8 cellular contexts compared by ENCODE assay signal in the genomic region with DNA sequence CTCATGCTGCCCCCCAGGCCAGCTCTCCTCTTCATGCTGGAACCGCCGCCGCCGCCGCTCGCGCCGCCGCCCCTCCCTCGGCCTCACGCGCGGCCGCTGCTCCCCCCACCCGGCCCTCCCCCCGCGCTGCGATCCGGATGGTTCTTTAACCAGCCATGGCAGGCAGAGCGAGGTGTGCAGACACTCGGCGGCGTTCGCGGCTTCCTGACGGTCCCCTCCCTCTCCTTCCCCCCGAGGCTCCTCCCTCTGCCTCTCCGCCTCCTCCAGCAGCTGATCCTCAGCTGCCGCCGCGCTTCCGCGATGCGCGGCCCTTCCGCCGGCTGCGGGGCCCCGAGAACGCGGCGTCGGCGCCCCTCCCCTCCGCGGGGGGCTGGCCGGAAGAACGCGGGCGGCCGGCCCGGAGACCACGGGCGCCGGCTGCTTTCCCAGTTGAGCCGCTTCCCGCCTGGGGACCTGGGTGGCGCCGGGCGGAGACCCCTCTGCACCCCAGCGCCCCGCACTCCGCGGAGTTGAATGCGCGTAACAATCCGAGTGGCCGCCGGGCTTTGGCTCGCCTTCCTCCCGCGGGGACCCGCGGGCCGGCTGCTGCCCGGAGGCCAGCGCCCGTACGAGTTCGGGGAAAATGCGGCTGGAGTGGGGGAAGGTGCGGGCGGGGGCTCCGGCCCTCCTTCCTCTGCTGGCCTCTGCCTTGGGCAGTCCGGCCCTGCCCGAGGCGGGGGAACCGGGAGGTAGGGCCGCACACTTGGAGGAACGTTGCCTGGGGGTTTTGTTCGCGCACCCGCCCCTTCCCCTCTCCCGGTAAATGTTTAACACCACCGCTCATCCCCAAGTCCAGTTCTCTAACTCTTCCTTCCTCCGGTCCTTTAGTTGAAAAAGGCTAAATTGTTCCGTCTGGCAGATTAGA. TPM values are rescaled to one million over a fixed set of nuclear protein-coding genes. Genes with fewer than 3 reads are reported as not detected.
A peak's percentile ranks its signal among the peaks of the same experiment; 100 is the strongest.
DNase-seq lines count a peak whose midpoint lies in the region; ATAC-seq and TF ChIP-seq lines count a peak whose summit lies in the region.

A gene with protein sequence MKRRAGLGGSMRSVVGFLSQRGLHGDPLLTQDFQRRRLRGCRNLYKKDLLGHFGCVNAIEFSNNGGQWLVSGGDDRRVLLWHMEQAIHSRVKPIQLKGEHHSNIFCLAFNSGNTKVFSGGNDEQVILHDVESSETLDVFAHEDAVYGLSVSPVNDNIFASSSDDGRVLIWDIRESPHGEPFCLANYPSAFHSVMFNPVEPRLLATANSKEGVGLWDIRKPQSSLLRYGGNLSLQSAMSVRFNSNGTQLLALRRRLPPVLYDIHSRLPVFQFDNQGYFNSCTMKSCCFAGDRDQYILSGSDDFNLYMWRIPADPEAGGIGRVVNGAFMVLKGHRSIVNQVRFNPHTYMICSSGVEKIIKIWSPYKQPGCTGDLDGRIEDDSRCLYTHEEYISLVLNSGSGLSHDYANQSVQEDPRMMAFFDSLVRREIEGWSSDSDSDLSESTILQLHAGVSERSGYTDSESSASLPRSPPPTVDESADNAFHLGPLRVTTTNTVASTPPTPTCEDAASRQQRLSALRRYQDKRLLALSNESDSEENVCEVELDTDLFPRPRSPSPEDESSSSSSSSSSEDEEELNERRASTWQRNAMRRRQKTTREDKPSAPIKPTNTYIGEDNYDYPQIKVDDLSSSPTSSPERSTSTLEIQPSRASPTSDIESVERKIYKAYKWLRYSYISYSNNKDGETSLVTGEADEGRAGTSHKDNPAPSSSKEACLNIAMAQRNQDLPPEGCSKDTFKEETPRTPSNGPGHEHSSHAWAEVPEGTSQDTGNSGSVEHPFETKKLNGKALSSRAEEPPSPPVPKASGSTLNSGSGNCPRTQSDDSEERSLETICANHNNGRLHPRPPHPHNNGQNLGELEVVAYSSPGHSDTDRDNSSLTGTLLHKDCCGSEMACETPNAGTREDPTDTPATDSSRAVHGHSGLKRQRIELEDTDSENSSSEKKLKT (minus strand): TSS at position 176 of the 904 bp plus-strand sequence. CDS start 141 bp downstream, at position 35.

- peaks cover 33% of the 10 kb centered on the region for H3K4me1 Mint-ChIP-seq in activated CD4-positive, alpha-beta T cell treated with anti-CD3 and anti-CD28 coated beads, Interleukin-2, amount 10 ng/mL, durations not matched to agents 7 days and 5 days

- H3K4me3 Mint-ChIP-seq in activated CD4-positive, alpha-beta T cell treated with anti-CD3 and anti-CD28 coated beads, Interleukin-2, amount 10 ng/mL, durations not matched to agents 7 days and 5 days, result peak within 1 kb of the TSS; percentile 83

- peak; percentile 89 for ATAC-seq in GM19324 (IDR thresholded peaks at IDR 0.05; ENCODE audit: low FRiP score, unreplicated experiment)
- peak; percentile 53 for ATAC-seq in HG03469 (IDR thresholded peaks at IDR 0.05; ENCODE audit: unreplicated experiment)

- TF ChIP-seq CTCF in BJ (IDR thresholded peaks at IDR 0.05; ENCODE audit: insufficient read depth, low read depth, low read length) (no peak), coronary artery (IDR thresholded peaks at IDR 0.05) (no peak)

- H3K36me3 ChIP-seq in BJ (ENCODE audit: control insufficient read depth, insufficient read depth, low read length), result no peaks in the 10 kb centered on the region

- H3K9me3 Mint-ChIP-seq in activated CD4-positive, alpha-beta T cell treated with anti-CD3 and anti-CD28 coated beads, Interleukin-2, amount 10 ng/mL, durations not matched to agents 7 days and 5 days, result no peaks in the 10 kb centered on the region

- CTCF ChIA-PET in BJ (lab: Yijun Ruan, JAX), result interaction anchor here (1.0 to 3.8 kb wide), 4 partner anchors 16 to 24 kb away, joined by 3 to 19 read pairs (median 6); no protein-coding TSS in a partner anchor
- CTCF ChIA-PET in activated CD4-positive, alpha-beta T cell treated with anti-CD3 and anti-CD28 coated beads, Interleukin-2, amount 10 ng/mL, durations not matched to agents 7 days and 5 days (lab: Charles Lee), result interaction anchor here (0.6 to 3.3 kb wide), 8 partner anchors 10 to 244 kb away, joined by 3 to 16 read pairs (median 5); a partner anchor contains a TSS

- POLR2A ChIA-PET in BJ (lab: Charles Lee), result no interaction called here
- POLR2A ChIA-PET in activated CD4-positive, alpha-beta T cell treated with anti-CD3 and anti-CD28 coated beads, Interleukin-2, amount 10 ng/mL, durations not matched to agents 7 days and 5 days (lab: Charles Lee), result interaction anchor here (0.9 kb wide), 1 partner anchor 24 kb away, joined by 3 read pairs; no protein-coding TSS in a partner anchor

- no peaks in the 10 kb centered on the region for H3K27me3 ChIP-seq in BJ (ENCODE audit: control insufficient read depth, insufficient read depth, low read length)

- H3K4me3 ChIP-seq in BJ (ENCODE audit: low read depth, low read length) (peak within 1 kb of the TSS; percentile 81), coronary artery (peak within 1 kb of the TSS; percentile 83)

- H3K36me3 Mint-ChIP-seq in activated CD4-positive, alpha-beta T cell treated with anti-CD3 and anti-CD28 coated beads, Interleukin-2, amount 10 ng/mL, durations not matched to agents 7 days and 5 days (ENCODE audit: low read depth), result peaks cover 17% of the 10 kb centered on the region

- peak within 1 kb of the TSS; percentile 93 for H3K27ac ChIP-seq in coronary artery

- H3K27ac Mint-ChIP-seq in activated CD4-positive, alpha-beta T cell treated with anti-CD3 and anti-CD28 coated beads, Interleukin-2, amount 10 ng/mL, durations not matched to agents 7 days and 5 days, result peak within 1 kb of the TSS; percentile 95

- DNase-seq in BJ (ENCODE audit: low read depth) (peak; percentile 67), NCI-H69 (lab: John Stamatoyannopoulos, UW) (peak; percentile 98), coronary artery (ENCODE audit: low spot score) (peak; percentile 94), left kidney (ENCODE audit: low read depth, low spot score) (peak; percentile 98)
- DNase-seq in activated CD4-positive, alpha-beta T cell treated with anti-CD3 and anti-CD28 coated beads, Interleukin-2, amount 10 ng/mL, durations not matched to agents 7 days and 5 days, result peak; percentile 95
- peak; percentile 93 for DNase-seq in stimulated activated CD4-positive, alpha-beta T cell treated with anti-CD3 and anti-CD28 coated beads, Interleukin-1b, Interleukin-23, amount 100 ng/mL, for 48 hours

- peaks cover 27% of the 10 kb centered on the region for H3K27me3 Mint-ChIP-seq in activated CD4-positive, alpha-beta T cell treated with anti-CD3 and anti-CD28 coated beads, Interleukin-2, amount 10 ng/mL, durations not matched to agents 7 days and 5 days

RNA-seq across cellular contexts. Expression of the gene that starts here (rescaled TPM):
- 27.5 and 42.0 TPM in 2 replicates for polyA plus RNA-seq in BJ (2011; rRNA removed)
- polyA minus RNA-seq in BJ (2011; rRNA and poly(A)+ RNA removed), result 30.0 and 34.9 TPM in 2 replicates
- 10 to 100 TPM; 44.6 to 48.9 TPM for total RNA-seq in activated CD4-positive, alpha-beta T cell treated with anti-CD3 and anti-CD28 coated beads, Interleukin-2, amount 10 ng/mL, durations not matched to agents 7 days and 5 days

Comparison
In these comparisons a context has a peak if more than half of its experiments do, and no peak if none do; other contexts are left out.
1. Peak in every context shown above with its lines: DNase-seq, ATAC-seq, H3K4me3 ChIP-seq and H3K27ac ChIP-seq.